In the genomic region with DNA sequence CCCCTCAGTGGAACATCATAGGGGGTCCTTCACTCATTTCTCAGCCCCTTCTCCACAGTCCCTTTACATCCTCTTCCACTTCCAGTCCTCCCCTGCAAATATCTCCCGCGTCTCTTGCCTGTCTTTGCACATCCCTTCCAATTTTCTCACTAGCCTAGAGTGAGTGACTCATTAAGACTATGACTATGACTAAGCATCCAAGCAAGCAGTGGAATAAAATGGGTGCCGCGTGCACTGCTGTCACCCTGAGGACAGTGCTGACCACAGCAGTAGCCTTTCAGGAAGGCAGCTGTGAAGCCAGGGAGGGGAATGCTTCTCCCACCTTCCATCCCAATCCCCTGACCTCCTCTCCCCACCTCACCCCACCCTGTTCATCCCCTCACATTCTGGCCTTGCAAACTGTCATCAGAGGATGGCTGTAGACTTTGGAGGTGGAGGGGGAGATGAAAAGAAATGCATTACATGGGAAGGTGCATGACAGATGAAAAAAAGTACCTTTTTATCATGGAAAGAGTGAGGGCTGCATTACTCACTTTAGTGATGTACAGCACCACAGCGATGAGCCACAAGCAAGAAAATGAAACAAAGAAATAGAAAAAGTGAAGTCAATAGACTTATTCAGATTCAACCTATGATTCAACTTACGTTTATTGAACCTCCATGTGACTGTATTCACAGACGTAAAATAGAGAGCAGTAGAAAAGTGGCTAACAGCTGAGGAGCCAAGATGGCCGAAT, we compare ENCODE assay signal across 14 cellular contexts.
DNase-seq lines count a peak whose midpoint lies in the region; ATAC-seq lines count a peak whose summit lies in the region.
"Had no signal": no experiment of that assay in that cellular context is flagged by ENCODE, and none has a peak within 500 bp of the region (broad histone marks: within the 10 kb centered on the region; RNA-seq: fewer than 3 reads in every experiment).

No MANE protein-coding gene starts in this region.

- peak; percentile 32 for DNase-seq in AG08396 (ENCODE audit: low spot score)
- peak; percentile 24 for DNase-seq in H4 (ENCODE audit: low spot score)
- peak; percentile 42 for DNase-seq in adipocyte (ENCODE audit: low read depth)
- DNase-seq in iris pigment epithelial cell (ENCODE audit: low read depth): peak; percentile 25
- DNase-seq in globus pallidus (ENCODE audit: low spot score): no peak
- no peak for DNase-seq in pons (ENCODE audit: low spot score)
- DNase-seq: activated naive CD8-positive, alpha-beta T cell treated with anti-CD3 and anti-CD28 coated beads, Interleukin-2, amount 10 ng/mL, durations not matched to agents 7 days and 5 days; islet precursor cell; stimulated activated CD4-positive, alpha-beta T cell treated with anti-CD3 and anti-CD28 coated beads, Interleukin-4, amount 100 ng/mL, for 1 hour had no signal

- H3K36me3 ChIP-seq in adipocyte (ENCODE audit: control insufficient read depth, insufficient read depth, low read length, severe bottlenecking): no peaks in the 10 kb centered on the region
- H3K36me3 ChIP-seq: BLaER1 had no signal

- no peaks in the 10 kb centered on the region for H3K27me3 ChIP-seq in adipocyte (replicated peaks; ENCODE audit: control insufficient read depth, insufficient read depth, low read length)
- H3K27me3 ChIP-seq: BLaER1 had no signal

- ATAC-seq in GM18861 (IDR thresholded peaks at IDR 0.05; ENCODE audit: unreplicated experiment) (no peak), GM19324 (IDR thresholded peaks at IDR 0.05; ENCODE audit: low FRiP score, unreplicated experiment) (no peak)
- ATAC-seq: HCT116; stimulated activated memory B cell treated with anti-CD40 and anti-IgM and Interleukin-4, amounts not matched to agents 10 μg/mL and 1 μg/mL and 100 μg/mL, for 72 hours had no signal

- H3K9ac ChIP-seq in adipocyte (ENCODE audit: low read length): no peak overlapping the region
- H3K9ac ChIP-seq: BLaER1 had no signal

- H3K4me1 ChIP-seq in adipocyte (ENCODE audit: control insufficient read depth, insufficient read depth, low read length): no peaks in the 10 kb centered on the region
- H3K4me1 ChIP-seq: BLaER1 had no signal

- no peaks in the 10 kb centered on the region for H3K9me3 ChIP-seq in adipocyte (ENCODE audit: control insufficient read depth, low read length)
- H3K9me3 ChIP-seq: BLaER1 had no signal

- H3K4me3 ChIP-seq in adipocyte (ENCODE audit: low read length): no peak overlapping the region
- H3K4me3 ChIP-seq: BLaER1 had no signal

Comparison
In these comparisons a context has a peak if more than half of its experiments do, and no peak if none do; other contexts are left out.
1. DNase-seq: peak in AG08396 (single experiment), H4 (single experiment), adipocyte (single experiment) and iris pigment epithelial cell (single experiment); none in globus pallidus (single experiment) and pons (single experiment).